23 cellular contexts compared by ENCODE assay signal in genomic region chr7:102377-102711, GRCh38.
DNase-seq lines count a peak whose midpoint lies in the region; ATAC-seq, FAIRE-seq and TF ChIP-seq lines count a peak whose summit lies in the region.
"Had no signal": no experiment of that assay in that cellular context is flagged by ENCODE, and none has a peak within 500 bp of the region (broad histone marks: within the 10 kb centered on the region; RNA-seq: fewer than 3 reads in every experiment).

No MANE protein-coding gene starts in this region.

- H3K9me3 ChIP-seq in PC-3 (ENCODE audit: low read length) (no peaks in the 10 kb centered on the region), H1 (ENCODE audit: insufficient read depth in 2 of 2, low read depth in 1 of 2, low read length in 1 of 2) (peaks cover 0 to 3% of the 10 kb centered on the region in 2 experiments; a peak in 1 of 4 replicates), left lung (peaks cover 0 to 11% of the 10 kb centered on the region in 2 donors)
- H3K9me3 ChIP-seq: pancreas, vagina had no signal

- intact Hi-C loops in Right ventricle myocardium inferior (cut with DNase I) = no loop called here
- intact Hi-C loops in cardiac septum (cut with DNase I) = no loop called here
- intact Hi-C loops in PC-3 (cut with micrococcal nuclease) = no loop called here
- intact Hi-C loops in left lung (cut with DNase I) = no loop called here

- H3K27ac Mint-ChIP-seq in stimulated activated naive CD8-positive, alpha-beta T cell treated with anti-CD3 and anti-CD28 coated beads, Interleukin-15, amount 100 ng/mL, for 72 hours = no peak overlapping the region
- H3K27ac Mint-ChIP-seq: natural killer cell treated with Interleukin-12 subunit alpha and Interleukin-12 subunit beta and Interleukin-15 and Interleukin-18, amount 100 ng/mL, for 72 hours; stimulated activated effector memory CD8-positive, alpha-beta T cell treated with anti-CD3 and anti-CD28 coated beads, Interleukin-12 subunit alpha, Interleukin-12 subunit beta, amount 100 ng/mL, for 72 hours had no signal

- no peaks in the 10 kb centered on the region for H3K79me2 ChIP-seq in PC-3 (ENCODE audit: low read length)
- H3K79me2 ChIP-seq in H1 (ENCODE audit: control insufficient read depth in 1 of 2, insufficient read depth in 2 of 2, low read length in 2 of 2) = no peaks in the 10 kb centered on the region
- no peaks in the 10 kb centered on the region for H3K79me2 ChIP-seq in mesendoderm (ENCODE audit: control insufficient read depth, insufficient read depth, low read length)

- no peaks in the 10 kb centered on the region for H3K23me2 ChIP-seq in H1 (ENCODE audit: low read depth, low read length)

- H3K4me3 Mint-ChIP-seq in stimulated activated naive CD8-positive, alpha-beta T cell treated with anti-CD3 and anti-CD28 coated beads, Interleukin-15, amount 100 ng/mL, for 72 hours = no peak overlapping the region
- H3K4me3 Mint-ChIP-seq: activated naive CD8-positive, alpha-beta T cell treated with anti-CD3 and anti-CD28 coated beads for 36 hours; natural killer cell treated with Interleukin-12 subunit alpha and Interleukin-12 subunit beta and Interleukin-15 and Interleukin-18, amount 100 ng/mL, for 72 hours; stimulated activated effector memory CD8-positive, alpha-beta T cell treated with anti-CD3 and anti-CD28 coated beads, Interleukin-12 subunit alpha, Interleukin-12 subunit beta, amount 100 ng/mL, for 72 hours had no signal

- no peak overlapping the region for H2BK20ac ChIP-seq in H1 (ENCODE audit: low read length)

- CTCF ChIA-PET in PC-3 (lab: Charles Lee) (no interaction called here), H1 (lab: Charles Lee; ENCODE audit: partially characterized antibody) (interaction anchor here (0.7 kb wide), 1 partner anchor 38 kb away, joined by 3 read pairs; no protein-coding TSS in a partner anchor)

- TF ChIP-seq CTCF in PC-3 (conservative IDR thresholded peaks at IDR 0.05; ENCODE audit: low read depth, low read length) (no peak), H1 (IDR thresholded peaks at IDR 0.05; ENCODE audit: control extremely low read depth in 1 of 3, insufficient read depth in 1 of 3, low read depth in 1 of 3, low read length in 3 of 3) (no peak), left lung (IDR thresholded peaks at IDR 0.05) (no peak)

- H3K27me3 Mint-ChIP-seq in stimulated activated naive CD8-positive, alpha-beta T cell treated with anti-CD3 and anti-CD28 coated beads, Interleukin-15, amount 100 ng/mL, for 72 hours = peaks cover 8% of the 10 kb centered on the region

- POLR2A ChIA-PET in PC-3 (lab: Charles Lee; ENCODE audit: unreplicated experiment) = no interaction called here
- POLR2A ChIA-PET in H1 (lab: Charles Lee; ENCODE audit: partially characterized antibody) = no interaction called here

- TF ChIP-seq EP300 in H1 (IDR thresholded peaks at IDR 0.05; ENCODE audit: borderline replicate concordance in 1 of 2, low read depth in 2 of 2, low read length in 2 of 2) = no peak

- H3K27me3 ChIP-seq in PC-3 (ENCODE audit: low read length) = no peaks in the 10 kb centered on the region
- H3K27me3 ChIP-seq in H1 (replicated peaks in 1 of 4; ENCODE audit: control insufficient read depth in 3 of 4, extremely low read depth in 1 of 4, insufficient read depth in 3 of 4, low read length in 3 of 4) = no peaks in the 10 kb centered on the region; a peak in 1 of 7 replicates
- H3K27me3 ChIP-seq in mesendoderm (ENCODE audit: insufficient read depth, low read length, poor library complexity) = no peaks in the 10 kb centered on the region
- no peaks in the 10 kb centered on the region for H3K27me3 ChIP-seq in left lung
- H3K27me3 ChIP-seq: pancreas, vagina had no signal

- H3K4me1 ChIP-seq in PC-3 (ENCODE audit: insufficient read depth, low read length) (peaks cover 31% of the 10 kb centered on the region), H1 (replicated peaks in 1 of 4; ENCODE audit: control insufficient read depth in 3 of 4, insufficient read depth in 4 of 4, low read length in 3 of 4) (peaks cover 3 to 8% (median 5%) of the 10 kb centered on the region in 4 experiments; a peak in 5 of 7 replicates), mesendoderm (ENCODE audit: control insufficient read depth, low read depth, low read length) (no peaks in the 10 kb centered on the region), left lung (no peaks in the 10 kb centered on the region)
- H3K4me1 ChIP-seq: pancreas, spleen, vagina had no signal

- no peak overlapping the region for H3K14ac ChIP-seq in H1 (ENCODE audit: insufficient read length)

- H3K56ac ChIP-seq in H1 (replicated peaks; ENCODE audit: insufficient read length, low read depth, low read length) (no peak overlapping the region), mesendoderm (ENCODE audit: low read length) (no peak overlapping the region)

- H3K4me3 ChIP-seq in PC-3 (ENCODE audit: low read length) (no peak overlapping the region), H1 (ENCODE audit: extremely low read depth in 1 of 4, insufficient read depth in 2 of 4, low read depth in 3 of 4, low read length in 4 of 4) (no peak overlapping the region), mesendoderm (ENCODE audit: low read length) (no peak overlapping the region), left lung (no peak overlapping the region)
- H3K4me3 ChIP-seq: pancreas, spleen, vagina had no signal

- H2BK12ac ChIP-seq in H1 (ENCODE audit: low read depth, low read length) = peak overlapping the region; percentile 75; the same call in 1 of the 2 replicates

- H3K9ac ChIP-seq in PC-3 (ENCODE audit: low read length) (no peak overlapping the region), H1 (replicated peaks in 1 of 4; ENCODE audit: extremely low read depth in 1 of 4, low read depth in 3 of 4, low read length in 3 of 4) (no peak overlapping the region), mesendoderm (ENCODE audit: low read length) (no peak overlapping the region)

- no peaks in the 10 kb centered on the region for H3F3A ChIP-seq in PC-3 (ENCODE audit: low read length, unreplicated experiment)

- H3K4me2 ChIP-seq in PC-3 (ENCODE audit: low read length) (no peak overlapping the region), H1 (ENCODE audit: insufficient read depth in 1 of 2, low read depth in 2 of 2, low read length in 2 of 2) (no peak overlapping the region), mesendoderm (ENCODE audit: low read length) (no peak overlapping the region)

- no peak overlapping the region for H3K4ac ChIP-seq in H1 (replicated peaks; ENCODE audit: insufficient read length, low read depth, low read length)
- H3K4ac ChIP-seq in mesendoderm (ENCODE audit: low read depth, low read length) = no peak overlapping the region

- H3K4me1 Mint-ChIP-seq in stimulated activated naive CD8-positive, alpha-beta T cell treated with anti-CD3 and anti-CD28 coated beads, Interleukin-15, amount 100 ng/mL, for 72 hours = no peaks in the 10 kb centered on the region
- H3K4me1 Mint-ChIP-seq: activated naive CD8-positive, alpha-beta T cell treated with anti-CD3 and anti-CD28 coated beads for 36 hours had no signal

- 97% methylated on average over 5 of the region's 5 CpGs; no CpG with 5 or more reads in 1 of the 2 experiments for WGBS in H1 (ENCODE audit: extremely low coverage in 1 of 2, insufficient coverage in 1 of 2, insufficient read length in 1 of 2, insufficient replicate concordance in 2 of 2, low coverage in 1 of 2, low lambda C conversion rate in 2 of 2, missing lambda C conversion rate in 1 of 2), 2 experiments
- no CpG with 5 or more reads among the region's 5 CpGs for WGBS in mesendoderm (ENCODE audit: extremely low coverage, insufficient coverage, low lambda C conversion rate)

- no peak for TF ChIP-seq POLR2A in H1 (IDR thresholded peaks at IDR 0.05; ENCODE audit: control extremely low read depth in 1 of 2, low read depth in 2 of 2, low read length in 2 of 2)

- BruUV-seq in PC-3 (replicated peaks; lab: Mats Ljungman, UMichigan) = no TSS peak

- no peaks in the 10 kb centered on the region for H3K9me2 ChIP-seq in PC-3 (replicated peaks; ENCODE audit: low read length)

- H2BK120ac ChIP-seq in H1 (replicated peaks; ENCODE audit: low read depth, low read length) (no peak overlapping the region), mesendoderm (ENCODE audit: low read depth, low read length) (no peak overlapping the region)

- H2BK5ac ChIP-seq in H1 (ENCODE audit: low read depth, low read length) (no peak overlapping the region), mesendoderm (ENCODE audit: low read length) (no peak overlapping the region)

- peaks cover 13 to 17% of the 10 kb centered on the region in 2 donors for H3K9me3 Mint-ChIP-seq in stimulated activated naive CD8-positive, alpha-beta T cell treated with anti-CD3 and anti-CD28 coated beads, Interleukin-15, amount 100 ng/mL, for 72 hours
- H3K9me3 Mint-ChIP-seq: activated naive CD8-positive, alpha-beta T cell treated with anti-CD3 and anti-CD28 coated beads for 36 hours had no signal

- H3K79me1 ChIP-seq in H1 (ENCODE audit: low read depth, low read length) (no peaks in the 10 kb centered on the region), mesendoderm (ENCODE audit: low read length) (no peaks in the 10 kb centered on the region)

- TF ChIP-seq RAD21 in H1 (IDR thresholded peaks at IDR 0.05 in 1 of 2, conservative IDR thresholded peaks at IDR 0.05 in 1 of 2; ENCODE audit: low read depth in 2 of 2, low read length in 2 of 2) = no peak

- no peak overlapping the region for H3K18ac ChIP-seq in H1 (ENCODE audit: extremely low read depth, low read length)
- no peak overlapping the region for H3K18ac ChIP-seq in mesendoderm (ENCODE audit: low read length)

- H2AFZ ChIP-seq in PC-3 (ENCODE audit: low read length) = no peak overlapping the region
- no peak overlapping the region for H2AFZ ChIP-seq in H1 (ENCODE audit: low read length)

- no peak for ATAC-seq in Right ventricle myocardium inferior
- no peak for ATAC-seq in PC-3
- no peak for ATAC-seq in stimulated activated naive CD8-positive, alpha-beta T cell treated with anti-CD3 and anti-CD28 coated beads, Interleukin-15, amount 100 ng/mL, for 72 hours
- ATAC-seq in left lung = no peak
- ATAC-seq in HG02938 (IDR thresholded peaks at IDR 0.05; ENCODE audit: unreplicated experiment) = no peak
- ATAC-seq: left lobe of liver; natural killer cell treated with Interleukin-12 subunit alpha and Interleukin-12 subunit beta and Interleukin-15 and Interleukin-18, amount 100 ng/mL, for 72 hours; pancreas; stimulated activated effector memory CD8-positive, alpha-beta T cell treated with anti-CD3 and anti-CD28 coated beads, Interleukin-12 subunit alpha, Interleukin-12 subunit beta, amount 100 ng/mL, for 72 hours had no signal

- H4K5ac ChIP-seq in H1 (ENCODE audit: insufficient read length, low read depth, low read length) = no peak overlapping the region
- no peak overlapping the region for H4K5ac ChIP-seq in mesendoderm (ENCODE audit: low read length)

- no peak for FAIRE-seq in H1 (lab: Jason Lieb, UNC)
- FAIRE-seq: pancreas had no signal

- peak; percentile 11 for DNase-seq in Right ventricle myocardium inferior (ENCODE audit: missing footprints)
- DNase-seq in cardiac septum (ENCODE audit: low spot score) = no peak
- no peak for DNase-seq in PC-3
- no peak for DNase-seq in H1 (ENCODE audit: low read depth in 1 of 2, low spot score in 2 of 2)
- DNase-seq in stimulated activated naive CD8-positive, alpha-beta T cell treated with anti-CD3 and anti-CD28 coated beads, Interleukin-15, amount 100 ng/mL, for 72 hours = no peak
- no peak for DNase-seq in mesendoderm
- DNase-seq in left lung = no peak
- DNase-seq: activated CD4-positive, CD25-positive, alpha-beta regulatory T cell treated with anti-CD3 and anti-CD28 coated beads, Interleukin-2, amount 50 U/mL, for 72 hours; activated naive CD8-positive, alpha-beta T cell treated with anti-CD3 and anti-CD28 coated beads for 36 hours; effector CD4-positive, alpha-beta T cell; erythroblast; NCI-H1092 treated with DMSO at 0.1 percent for 48 hours; NCI-H1930; NCI-H526 treated with DMSO at 0.1 percent for 48 hours; SHP77 treated with DMSO at 0.1 percent for 48 hours; stimulated activated CD4-positive, alpha-beta T cell treated with anti-CD3 and anti-CD28 coated beads, Interleukin-2, amount 100 ng/mL, for 48 hours had no signal

- H4K20me1 ChIP-seq in PC-3 (ENCODE audit: low read length) = no peaks in the 10 kb centered on the region
- no peaks in the 10 kb centered on the region for H4K20me1 ChIP-seq in H1 (replicated peaks in 1 of 2; ENCODE audit: control insufficient read depth in 1 of 2, insufficient read depth in 2 of 2, low read length in 2 of 2)

- H2BK15ac ChIP-seq in H1 (ENCODE audit: low read length) (no peak overlapping the region), mesendoderm (replicated peaks; ENCODE audit: low read depth) (no peak overlapping the region)

- H3K23ac ChIP-seq in H1 (ENCODE audit: insufficient read length) (no peak overlapping the region), mesendoderm (ENCODE audit: low read length) (no peak overlapping the region)

- no peak overlapping the region for H4K8ac ChIP-seq in H1 (ENCODE audit: extremely low read depth, insufficient read depth, low read length)
- H4K8ac ChIP-seq in mesendoderm (ENCODE audit: low read depth, low read length) = no peak overlapping the region

- no peak overlapping the region for H4K91ac ChIP-seq in H1 (replicated peaks; ENCODE audit: insufficient read length, low read length)

- H3K27ac ChIP-seq in PC-3 (ENCODE audit: low read length) = peak overlapping the region; percentile 47
- no peak overlapping the region for H3K27ac ChIP-seq in H1 (ENCODE audit: low read depth, low read length)
- no peak overlapping the region for H3K27ac ChIP-seq in mesendoderm (ENCODE audit: low read depth, low read length)
- H3K27ac ChIP-seq in left lung = no peak overlapping the region
- H3K27ac ChIP-seq: pancreas, vagina had no signal

- H3K36me3 ChIP-seq in PC-3 (ENCODE audit: low read depth, low read length) = no peaks in the 10 kb centered on the region
- no peaks in the 10 kb centered on the region; a peak in 1 of 8 replicates for H3K36me3 ChIP-seq in H1 (ENCODE audit: control insufficient read depth in 2 of 4, insufficient read depth in 4 of 4, low read length in 3 of 4)
- no peaks in the 10 kb centered on the region for H3K36me3 ChIP-seq in mesendoderm (ENCODE audit: control insufficient read depth, insufficient read depth, low read length)
- no peaks in the 10 kb centered on the region for H3K36me3 ChIP-seq in left lung
- H3K36me3 ChIP-seq: pancreas, spleen, vagina had no signal

- H2AK5ac ChIP-seq in H1 (ENCODE audit: low read depth, low read length) (no peak overlapping the region), mesendoderm (ENCODE audit: low read length) (no peak overlapping the region)
